Comparison of ENCODE assay signal across 11 cellular contexts in the genomic region with DNA sequence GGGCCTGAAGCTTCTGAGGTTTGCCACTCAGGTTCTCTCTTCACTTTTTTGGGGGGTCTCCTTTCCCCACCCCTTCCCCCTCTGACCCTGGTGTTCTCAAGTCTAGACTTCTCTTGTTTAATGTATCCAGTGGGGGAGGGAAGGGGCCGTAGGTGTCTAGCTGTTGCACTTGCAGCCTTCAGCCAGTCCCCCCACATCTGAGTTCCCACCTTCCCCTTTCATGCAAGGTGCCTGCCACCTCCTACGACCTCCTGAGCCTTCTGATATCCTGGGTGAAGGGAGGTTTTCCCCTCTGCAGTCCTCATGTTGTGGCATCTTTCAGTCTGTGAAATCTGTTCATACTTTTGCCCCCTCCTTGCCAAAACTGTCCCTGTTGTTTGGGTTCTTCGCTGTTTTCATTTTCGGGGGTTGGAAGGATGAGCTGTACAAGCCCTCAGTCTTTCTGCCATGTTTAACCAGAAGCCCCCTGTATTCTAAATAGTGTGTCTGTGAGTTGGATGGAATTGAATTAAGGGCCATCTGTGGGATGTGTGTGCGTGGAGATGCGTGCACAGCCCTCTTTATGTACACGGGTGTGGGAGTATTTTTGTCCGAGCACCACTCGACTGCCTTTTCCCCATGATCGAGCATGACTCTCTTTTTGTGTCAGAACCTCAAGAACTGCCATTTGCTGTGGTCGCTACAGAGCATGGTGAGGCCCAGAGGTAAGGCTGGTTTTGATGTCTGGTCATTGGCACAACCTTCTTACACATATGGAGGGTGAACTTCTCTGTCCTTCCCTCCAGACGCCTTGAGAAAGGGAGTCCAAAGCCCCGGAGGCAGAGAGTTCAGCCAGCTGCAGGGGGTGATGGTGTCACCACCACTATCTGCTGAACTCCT. TPM values are rescaled to one million over a fixed set of nuclear protein-coding genes. Genes with fewer than 3 reads are reported as not detected.
DNase-seq lines count a peak whose midpoint lies in the region; ATAC-seq, FAIRE-seq and TF ChIP-seq lines count a peak whose summit lies in the region.
"Had no signal": no experiment of that assay in that cellular context is flagged by ENCODE, and none has a peak within 500 bp of the region (broad histone marks: within the 10 kb centered on the region; RNA-seq: fewer than 3 reads in every experiment).

No MANE protein-coding gene starts in this region.

- H3K27me3 Mint-ChIP-seq in MCF 10A (ENCODE audit: insufficient read depth, unreplicated experiment), result no peaks in the 10 kb centered on the region
- H3K27me3 Mint-ChIP-seq in activated T-helper 17 cell treated with anti-CD3 and anti-CD28 coated beads, Interleukin-2, amount 50 U/mL, for 72 hours, result no peaks in the 10 kb centered on the region

- intact Hi-C loops in MCF 10A (cut with micrococcal nuclease) (no loop called here), mammary epithelial cell (cut with micrococcal nuclease) (no loop called here)

- H3K56ac ChIP-seq in mesendoderm (ENCODE audit: low read length), result no peak overlapping the region

- dilution Hi-C loops in mammary epithelial cell (cut with HindIII; ENCODE audit: low sequenced_read_pairs), result no loop called here

- POLR2A ChIA-PET in MCF 10A (lab: Yijun Ruan, JAX), result interaction anchor here (1.1 to 1.5 kb wide), 4 partner anchors 10 to 44 kb away, joined by 4 to 11 read pairs (median 8); no protein-coding TSS in a partner anchor

- H2AFZ ChIP-seq in mammary epithelial cell (ENCODE audit: low read depth, low read length), result no peak overlapping the region

- peak; percentile 75 for ATAC-seq in activated T-helper 17 cell treated with anti-CD3 and anti-CD28 coated beads, Interleukin-2, amount 50 U/mL, for 72 hours (replicated peaks)
- peak in 1 of 2 donors; percentile 5 for ATAC-seq in upper lobe of left lung (ENCODE audit: low FRiP score in 2 of 2)
- no peak for ATAC-seq in HG03469 (IDR thresholded peaks at IDR 0.05; ENCODE audit: unreplicated experiment)

- H3K36me3 ChIP-seq in mammary epithelial cell (ENCODE audit: insufficient read depth, low read length) (peaks cover 6% of the 10 kb centered on the region), mesendoderm (ENCODE audit: control insufficient read depth, insufficient read depth, low read length) (no peaks in the 10 kb centered on the region), upper lobe of left lung (peaks cover 0 to 4% (median 1%) of the 10 kb centered on the region in 4 donors)

- no peak overlapping the region for H3K9ac ChIP-seq in mammary epithelial cell (ENCODE audit: insufficient read depth, low read length)
- no peak overlapping the region for H3K9ac ChIP-seq in mesendoderm (ENCODE audit: low read length)

- no peak overlapping the region for H4K5ac ChIP-seq in mesendoderm (ENCODE audit: low read length)

- no peaks in the 10 kb centered on the region for H3K27me3 ChIP-seq in mammary epithelial cell (ENCODE audit: insufficient read depth, low read length)
- no peaks in the 10 kb centered on the region for H3K27me3 ChIP-seq in mesendoderm (ENCODE audit: insufficient read depth, low read length, poor library complexity)
- H3K27me3 ChIP-seq in upper lobe of left lung, result no peaks in the 10 kb centered on the region

- no peak overlapping the region for H3K23ac ChIP-seq in mesendoderm (ENCODE audit: low read length)

- no peak overlapping the region for H2BK15ac ChIP-seq in mesendoderm (replicated peaks; ENCODE audit: low read depth)

- H2BK120ac ChIP-seq in mesendoderm (ENCODE audit: low read depth, low read length), result no peak overlapping the region

- WGBS in mammary epithelial cell (ENCODE audit: low coverage, missing lambda C conversion rate), result 45% methylated on average over 13 of the region's 13 CpGs
- WGBS in mesendoderm (ENCODE audit: extremely low coverage, insufficient coverage, low lambda C conversion rate), result no CpG with 5 or more reads among the region's 13 CpGs
- 61 to 63% methylated on average over 13 of the region's 13 CpGs for WGBS in upper lobe of left lung, 2 donors

- H3K4me3 ChIP-seq in mammary epithelial cell (replicated peaks in 1 of 3; ENCODE audit: insufficient read depth in 1 of 3, low read depth in 2 of 3, low read length in 3 of 3), result no peak overlapping the region
- no peak overlapping the region for H3K4me3 ChIP-seq in mesendoderm (ENCODE audit: low read length)
- H3K4me3 ChIP-seq in upper lobe of left lung, result no peak overlapping the region
- H3K4me3 ChIP-seq: lung had no signal

- peak overlapping the region; percentile 22 for H3K18ac ChIP-seq in mesendoderm (ENCODE audit: low read length)

- H3K36me3 Mint-ChIP-seq in MCF 10A (ENCODE audit: insufficient read depth, unreplicated experiment), result peaks cover 18% of the 10 kb centered on the region
- peaks cover 50% of the 10 kb centered on the region for H3K36me3 Mint-ChIP-seq in activated T-helper 17 cell treated with anti-CD3 and anti-CD28 coated beads, Interleukin-2, amount 50 U/mL, for 72 hours (ENCODE audit: low read depth)

- no peak for TF ChIP-seq CTCF in MCF 10A (IDR thresholded peaks at IDR 0.05; ENCODE audit: unreplicated experiment)
- TF ChIP-seq CTCF in mammary epithelial cell (conservative IDR thresholded peaks at IDR 0.05 in 1 of 2, IDR thresholded peaks at IDR 0.05 in 1 of 2; ENCODE audit: extremely low read depth in 1 of 2, insufficient read depth in 1 of 2, low read depth in 1 of 2, low read length in 2 of 2), result no peak
- TF ChIP-seq CTCF in upper lobe of left lung (IDR thresholded peaks at IDR 0.05), result no peak

- H3K4me2 ChIP-seq in mammary epithelial cell (ENCODE audit: insufficient read depth, low read depth, low read length) (no peak overlapping the region), mesendoderm (ENCODE audit: low read length) (no peak overlapping the region)

- H3K27ac ChIP-seq in mammary epithelial cell (ENCODE audit: insufficient read depth, low read depth, low read length), result no peak overlapping the region
- no peak overlapping the region for H3K27ac ChIP-seq in mesendoderm (ENCODE audit: low read depth, low read length)
- H3K27ac ChIP-seq in upper lobe of left lung, result peak overlapping the region; percentile 15 to 70 (median 40)

- H2BK5ac ChIP-seq in mesendoderm (ENCODE audit: low read length), result no peak overlapping the region

- peak overlapping the region; percentile 6 for H3K4me3 Mint-ChIP-seq in MCF 10A (ENCODE audit: unreplicated experiment)
- H3K4me3 Mint-ChIP-seq in activated T-helper 17 cell treated with anti-CD3 and anti-CD28 coated beads, Interleukin-2, amount 50 U/mL, for 72 hours, result peak overlapping the region; percentile 81

- CTCF ChIA-PET in MCF 10A (lab: Yijun Ruan, JAX), result interaction anchor here (1.1 kb wide), 1 partner anchor 50 kb away, joined by 4 read pairs; no protein-coding TSS in a partner anchor
- CTCF ChIA-PET in mammary epithelial cell (lab: Charles Lee; ENCODE audit: low non-redundant PET), result no interaction called here

- H3K79me2 ChIP-seq in mammary epithelial cell (ENCODE audit: insufficient read depth, low read length) (peaks cover 99% of the 10 kb centered on the region), mesendoderm (ENCODE audit: control insufficient read depth, insufficient read depth, low read length) (peaks cover 93% of the 10 kb centered on the region)

- TF ChIP-seq EP300 in upper lobe of left lung (IDR thresholded peaks at IDR 0.05), result no peak

- H4K8ac ChIP-seq in mesendoderm (ENCODE audit: low read depth, low read length), result no peak overlapping the region

- peak overlapping the region; percentile 83 for H3K27ac Mint-ChIP-seq in MCF 10A (ENCODE audit: low read depth, unreplicated experiment)
- H3K27ac Mint-ChIP-seq in activated T-helper 17 cell treated with anti-CD3 and anti-CD28 coated beads, Interleukin-2, amount 50 U/mL, for 72 hours, result peak overlapping the region; percentile 98

- H3K4ac ChIP-seq in mesendoderm (ENCODE audit: low read depth, low read length), result no peak overlapping the region

- in situ Hi-C loops in mammary epithelial cell (cut with MboI; ENCODE audit: low sequenced_read_pairs in 2 of 2), result loop anchor here in 1 of 2 donors (25.0 kb wide), 1 partner anchor 320 kb away; a partner anchor contains a TSS

- peaks cover 2% of the 10 kb centered on the region for H3K79me1 ChIP-seq in mesendoderm (ENCODE audit: low read length)

- no peak for TF ChIP-seq POLR2A in upper lobe of left lung (IDR thresholded peaks at IDR 0.05)
- no peak for TF ChIP-seq POLR2A in H54 (IDR thresholded peaks at IDR 0.05; ENCODE audit: low read depth, low read length)

- peaks cover 64% of the 10 kb centered on the region for H3K4me1 Mint-ChIP-seq in MCF 10A (ENCODE audit: insufficient read depth, unreplicated experiment)
- H3K4me1 Mint-ChIP-seq in activated T-helper 17 cell treated with anti-CD3 and anti-CD28 coated beads, Interleukin-2, amount 50 U/mL, for 72 hours, result peaks cover 59% of the 10 kb centered on the region

- DNase-seq in MCF 10A (ENCODE audit: unreplicated experiment) (no peak), mammary epithelial cell (no peak), mesendoderm (no peak), upper lobe of left lung (no peak), AG20443 (ENCODE audit: low spot score) (no peak), H54 (ENCODE audit: insufficient read length, low spot score) (no peak)
- DNase-seq: DND-41, OCI-M1 had no signal

- H2AK5ac ChIP-seq in mesendoderm (ENCODE audit: low read length), result no peak overlapping the region

- H3K4me1 ChIP-seq in mammary epithelial cell (ENCODE audit: insufficient read depth, low read length) (peaks cover 40% of the 10 kb centered on the region), mesendoderm (ENCODE audit: control insufficient read depth, low read depth, low read length) (peaks cover 18% of the 10 kb centered on the region), upper lobe of left lung (peaks cover 45 to 86% (median 52%) of the 10 kb centered on the region in 4 donors)

- H3K9me3 Mint-ChIP-seq in MCF 10A (ENCODE audit: unreplicated experiment), result no peaks in the 10 kb centered on the region
- H3K9me3 Mint-ChIP-seq in activated T-helper 17 cell treated with anti-CD3 and anti-CD28 coated beads, Interleukin-2, amount 50 U/mL, for 72 hours, result no peaks in the 10 kb centered on the region

- H3K9me3 ChIP-seq in mammary epithelial cell (replicated peaks; ENCODE audit: insufficient read depth, low read length) (no peaks in the 10 kb centered on the region), upper lobe of left lung (no peaks in the 10 kb centered on the region)

- no TSS peak for BruUV-seq in MCF 10A (replicated peaks; lab: Mats Ljungman, UMichigan)
- no TSS peak for BruUV-seq in mammary epithelial cell (replicated peaks; lab: Mats Ljungman, UMichigan)

- no peak for FAIRE-seq in H54 (lab: Jason Lieb, UNC)

- peaks cover 24% of the 10 kb centered on the region for H4K20me1 ChIP-seq in mammary epithelial cell (ENCODE audit: insufficient read depth, low read length)

RNA-seq across cellular contexts. Expression of a gene that starts 23.6 kb away (rescaled TPM):
- 173 and 186 TPM in 2 replicates for total RNA-seq in MCF 10A (2022)
- total RNA-seq in mammary epithelial cell, result 100 to 1,000 TPM in 1 of 2 donors, 10 to 100 TPM in 1; 84.0 to 170 TPM
- polyA plus RNA-seq in mammary epithelial cell, result 26.5 TPM
- polyA minus RNA-seq in mammary epithelial cell, result 206 TPM
- total RNA-seq in activated T-helper 17 cell treated with anti-CD3 and anti-CD28 coated beads, Interleukin-2, amount 50 U/mL, for 72 hours, result 100 to 1,000 TPM; 136 to 157 TPM
- 62.7 TPM for polyA plus RNA-seq in mesendoderm (2013, experiment 1 of 2)
- 70.0 TPM for polyA plus RNA-seq in mesendoderm (2013, experiment 2 of 2)
- total RNA-seq in upper lobe of left lung, result 100 to 1,000 TPM; 114 to 348 (median 186) TPM

Comparison
In these comparisons a context has a peak if more than half of its experiments do, and no peak if none do; other contexts are left out.
1. H3K27ac ChIP-seq: peak in upper lobe of left lung (4 of 4); none in mammary epithelial cell (single experiment) and mesendoderm (single experiment).